Comparison of ENCODE assay signal across 8 cellular contexts in the genomic region with DNA sequence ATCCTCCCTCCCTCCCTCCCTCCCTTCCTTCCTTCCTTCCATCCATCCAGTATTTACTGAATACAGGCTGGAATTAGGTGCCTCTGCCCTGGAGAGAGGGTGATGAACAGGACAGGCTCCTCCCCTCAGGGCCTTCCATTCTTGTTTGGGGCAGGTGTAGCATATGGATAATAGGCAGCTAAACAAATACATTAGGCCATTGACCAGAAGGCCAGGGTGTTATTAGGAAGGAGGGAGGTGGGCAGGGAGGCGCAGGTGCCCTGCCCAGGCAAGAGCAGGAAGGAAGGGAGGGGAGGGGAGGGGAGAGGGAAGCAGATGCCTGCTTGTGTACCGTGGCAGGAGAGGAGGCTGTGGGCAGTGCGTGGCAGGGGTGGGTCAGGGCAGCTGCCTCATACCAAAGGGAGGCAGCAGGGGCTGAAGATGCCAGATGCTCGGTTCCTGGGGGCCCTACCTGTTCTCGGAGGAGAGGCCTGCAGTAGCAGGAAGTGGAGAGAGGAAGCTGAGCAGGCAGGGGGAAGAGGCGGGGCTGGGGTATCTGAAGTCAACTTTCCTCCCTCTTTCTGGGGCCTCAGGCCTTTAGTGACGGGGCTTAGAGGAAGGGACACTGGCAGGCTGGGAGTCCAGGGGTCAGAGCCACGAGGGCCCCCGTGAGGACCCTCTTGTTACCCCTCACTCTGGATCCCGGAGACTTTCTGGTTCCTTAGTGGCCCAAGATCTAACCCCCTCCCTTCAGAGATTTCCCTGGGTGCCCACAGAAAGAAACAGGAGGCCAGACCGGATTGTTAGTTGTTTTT. TPM values are rescaled to one million over a fixed set of nuclear protein-coding genes. Genes with fewer than 3 reads are reported as not detected.
DNase-seq lines count a peak whose midpoint lies in the region; ATAC-seq and TF ChIP-seq lines count a peak whose summit lies in the region.

A gene with protein sequence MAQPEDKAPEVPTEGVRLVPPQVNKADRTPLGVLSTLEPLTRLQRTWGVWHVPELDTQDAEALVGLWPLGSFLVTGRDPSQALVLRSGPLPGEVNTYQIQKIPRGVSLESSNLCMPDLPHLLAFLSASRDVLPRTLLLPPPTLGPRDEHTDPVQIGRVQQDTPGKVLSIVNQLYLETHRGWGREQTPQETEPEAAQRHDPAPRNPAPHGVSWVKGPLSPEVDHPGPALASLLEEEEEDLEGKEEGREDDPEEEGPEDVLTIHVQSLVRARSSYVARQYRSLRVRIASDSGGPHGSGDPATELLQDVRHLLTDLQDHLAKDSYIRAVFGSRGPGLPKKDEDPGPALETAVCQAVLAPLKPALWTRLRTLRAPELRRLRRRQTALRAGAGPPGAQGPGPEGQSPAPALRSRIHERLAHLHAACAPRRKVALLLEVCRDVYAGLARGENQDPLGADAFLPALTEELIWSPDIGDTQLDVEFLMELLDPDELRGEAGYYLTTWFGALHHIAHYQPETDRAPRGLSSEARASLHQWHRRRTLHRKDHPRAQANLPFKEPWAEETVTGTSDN (minus strand): TSS at position 495 of the 794 bp plus-strand sequence. CDS start 1,533 bp downstream, outside the sequence.

- no peaks in the 10 kb centered on the region for H3K9me3 Mint-ChIP-seq in activated naive CD8-positive, alpha-beta T cell treated with anti-CD3 and anti-CD28 coated beads, Interleukin-2, amount 50 U/mL, for 24 hours

- H3K9me3 ChIP-seq in mesenchymal stem cell (ENCODE audit: control insufficient read depth, low read length): no peaks in the 10 kb centered on the region
- no peaks in the 10 kb centered on the region for H3K9me3 ChIP-seq in adrenal gland (replicated peaks in 1 of 3)

- H3K27me3 ChIP-seq in mesenchymal stem cell (ENCODE audit: control insufficient read depth in 1 of 2, insufficient read depth in 1 of 2, low read length in 2 of 2) (no peaks in the 10 kb centered on the region), adrenal gland (no peaks in the 10 kb centered on the region)

- H2BK120ac ChIP-seq in mesenchymal stem cell (ENCODE audit: low read depth, low read length): no peak within 1 kb of the TSS

- no peak within 1 kb of the TSS for H3K4me2 ChIP-seq in mesenchymal stem cell (ENCODE audit: low read length, poor library complexity, severe bottlenecking)

- DNase-seq in NAMALWA (ENCODE audit: low spot score) (peak; percentile 73), mesenchymal stem cell (no peak), adrenal gland (no peak)
- peak; percentile 73 for DNase-seq in activated naive CD8-positive, alpha-beta T cell treated with anti-CD3 and anti-CD28 coated beads, Interleukin-2, amount 50 U/mL, for 24 hours
- peak; percentile 43 to 77 (median 62) for DNase-seq in stimulated activated naive CD4-positive, alpha-beta T cell (lab: John Stamatoyannopoulos, UW)

- H2BK15ac ChIP-seq in mesenchymal stem cell (ENCODE audit: low read depth, poor library complexity, severe bottlenecking): peak within 1 kb of the TSS; percentile 37

- H3K18ac ChIP-seq in mesenchymal stem cell (ENCODE audit: low read depth in 1 of 2, low read length in 2 of 2): no peak within 1 kb of the TSS

- no peak within 1 kb of the TSS for H3K4ac ChIP-seq in mesenchymal stem cell (ENCODE audit: low read depth in 1 of 2, low read length in 2 of 2)

- 69% methylated on average over 9 of the region's 11 CpGs for WGBS in mesenchymal stem cell
- 48 to 64% (median 57%) methylated on average over 10 to 11 of the region's 11 CpGs for WGBS in adrenal gland, 4 donors

- H4K8ac ChIP-seq in mesenchymal stem cell (ENCODE audit: low read length): no peak within 1 kb of the TSS

- no peaks in the 10 kb centered on the region for H3K27me3 Mint-ChIP-seq in activated naive CD8-positive, alpha-beta T cell treated with anti-CD3 and anti-CD28 coated beads, Interleukin-2, amount 50 U/mL, for 24 hours

- H2AK5ac ChIP-seq in mesenchymal stem cell (ENCODE audit: low read length, severe bottlenecking): no peak within 1 kb of the TSS

- H3K14ac ChIP-seq in mesenchymal stem cell (ENCODE audit: low read length in 2 of 2): peak within 1 kb of the TSS in 1 of 2 experiments; percentile 9

- TF ChIP-seq POLR2A in GM15510 (IDR thresholded peaks at IDR 0.05; ENCODE audit: borderline replicate concordance, extremely low read depth, insufficient read length) (peak; percentile 76), adrenal gland (IDR thresholded peaks at IDR 0.05) (no peak)

- no peak within 1 kb of the TSS for H2BK12ac ChIP-seq in mesenchymal stem cell (ENCODE audit: low read length in 2 of 2)

- H3K4me1 ChIP-seq in mesenchymal stem cell (ENCODE audit: control insufficient read depth, insufficient read depth, low read depth, low read length) (peaks cover 3% of the 10 kb centered on the region), adrenal gland (replicated peaks in 1 of 2) (no peaks in the 10 kb centered on the region)

- H3K4me3 Mint-ChIP-seq in activated naive CD8-positive, alpha-beta T cell treated with anti-CD3 and anti-CD28 coated beads, Interleukin-2, amount 50 U/mL, for 24 hours: peak within 1 kb of the TSS; percentile 86

- H3K36me3 Mint-ChIP-seq in activated naive CD8-positive, alpha-beta T cell treated with anti-CD3 and anti-CD28 coated beads, Interleukin-2, amount 50 U/mL, for 24 hours (ENCODE audit: low read depth): peaks cover 5% of the 10 kb centered on the region

- intact Hi-C loops in T-helper 1 cell treated with Interleukin-12 subunit alpha and Interleukin-12 subunit beta and Interleukin-4 antibody, amounts not matched to agents 30 ng/mL and 1 ng/mL, for 36 hours (cut with micrococcal nuclease): loop anchor here (1.0 to 5.0 kb wide), 5 partner anchors 9 to 1101 kb away; partner anchors contain the start of genes ECH1, HNRNPL and ZNF573
- intact Hi-C loops in adrenal gland (cut with DNase I): no loop called here

- no peak within 1 kb of the TSS for H2AFZ ChIP-seq in mesenchymal stem cell (ENCODE audit: low read depth, low read length)

- H3K9ac ChIP-seq in mesenchymal stem cell (ENCODE audit: low read length): no peak within 1 kb of the TSS

- H3K4me3 ChIP-seq in mesenchymal stem cell (ENCODE audit: insufficient read depth in 1 of 2, low read depth in 1 of 2, low read length in 2 of 2): no peak within 1 kb of the TSS
- no peak within 1 kb of the TSS for H3K4me3 ChIP-seq in adrenal gland

- no peaks in the 10 kb centered on the region for H3K79me1 ChIP-seq in mesenchymal stem cell (replicated peaks; ENCODE audit: low read length, poor library complexity, severe bottlenecking)

- ATAC-seq in activated naive CD8-positive, alpha-beta T cell treated with anti-CD3 and anti-CD28 coated beads, Interleukin-2, amount 50 U/mL, for 24 hours: peak; percentile 93
- ATAC-seq in HG03280 (IDR thresholded peaks at IDR 0.05; ENCODE audit: unreplicated experiment): no peak

- H3K27ac ChIP-seq in mesenchymal stem cell (ENCODE audit: low read length, poor library complexity, severe bottlenecking) (no peak within 1 kb of the TSS), adrenal gland (peak within 1 kb of the TSS in 2 of 5 donors; percentile 21 to 22)

- H3K36me3 ChIP-seq in mesenchymal stem cell (ENCODE audit: control insufficient read depth in 1 of 2, insufficient read depth in 2 of 2, low read depth in 1 of 2, low read length in 2 of 2) (peaks cover 19 to 30% of the 10 kb centered on the region in 2 experiments), adrenal gland (replicated peaks in 1 of 2) (peaks cover 0 to 23% of the 10 kb centered on the region in 2 donors)

- H3K4me1 Mint-ChIP-seq in activated naive CD8-positive, alpha-beta T cell treated with anti-CD3 and anti-CD28 coated beads, Interleukin-2, amount 50 U/mL, for 24 hours: peaks cover 32% of the 10 kb centered on the region

- no peak within 1 kb of the TSS for H2BK5ac ChIP-seq in mesenchymal stem cell (ENCODE audit: low read depth, low read length, poor library complexity, severe bottlenecking)

- H3K23ac ChIP-seq in mesenchymal stem cell (ENCODE audit: low read length in 2 of 2): no peak within 1 kb of the TSS

- H3K27ac Mint-ChIP-seq in activated naive CD8-positive, alpha-beta T cell treated with anti-CD3 and anti-CD28 coated beads, Interleukin-2, amount 50 U/mL, for 24 hours: peak within 1 kb of the TSS; percentile 97

- H4K91ac ChIP-seq in mesenchymal stem cell (ENCODE audit: low read length): no peak within 1 kb of the TSS

- no peak for TF ChIP-seq CTCF in adrenal gland (IDR thresholded peaks at IDR 0.05)

RNA-seq across cellular contexts. Expression of the gene that starts here (rescaled TPM):
- 79.1 and 82.0 TPM in 2 replicates for total RNA-seq in T-helper 1 cell treated with Interleukin-12 subunit alpha and Interleukin-12 subunit beta and Interleukin-4 antibody, amounts not matched to agents 30 ng/mL and 1 ng/mL, for 36 hours
- 1.1 TPM for polyA plus RNA-seq in mesenchymal stem cell (2013, experiment 1 of 2)
- polyA plus RNA-seq in mesenchymal stem cell (2013, experiment 2 of 2): 1.6 TPM
- 10 to 100 TPM in 1 of 8 donors, 1 to 10 TPM in 6, under 1 TPM in 1; 0.54 to 11.4 (median 4.8) TPM for total RNA-seq in adrenal gland
- 10 to 100 TPM in 1 of 3 donors, 1 to 10 TPM in 2; 5.6 to 24.1 (median 7.1) TPM for polyA plus RNA-seq in adrenal gland

Comparison
In these comparisons a context has a peak if more than half of its experiments do, and no peak if none do; other contexts are left out.
1. DNase-seq: peak in NAMALWA (single experiment), activated naive CD8-positive, alpha-beta T cell treated with anti-CD3 and anti-CD28 coated beads, Interleukin-2, amount 50 U/mL, for 24 hours (single experiment) and stimulated activated naive CD4-positive, alpha-beta T cell (6 of 6); none in mesenchymal stem cell (single experiment) and adrenal gland (0 of 7).